In the genomic region with DNA sequence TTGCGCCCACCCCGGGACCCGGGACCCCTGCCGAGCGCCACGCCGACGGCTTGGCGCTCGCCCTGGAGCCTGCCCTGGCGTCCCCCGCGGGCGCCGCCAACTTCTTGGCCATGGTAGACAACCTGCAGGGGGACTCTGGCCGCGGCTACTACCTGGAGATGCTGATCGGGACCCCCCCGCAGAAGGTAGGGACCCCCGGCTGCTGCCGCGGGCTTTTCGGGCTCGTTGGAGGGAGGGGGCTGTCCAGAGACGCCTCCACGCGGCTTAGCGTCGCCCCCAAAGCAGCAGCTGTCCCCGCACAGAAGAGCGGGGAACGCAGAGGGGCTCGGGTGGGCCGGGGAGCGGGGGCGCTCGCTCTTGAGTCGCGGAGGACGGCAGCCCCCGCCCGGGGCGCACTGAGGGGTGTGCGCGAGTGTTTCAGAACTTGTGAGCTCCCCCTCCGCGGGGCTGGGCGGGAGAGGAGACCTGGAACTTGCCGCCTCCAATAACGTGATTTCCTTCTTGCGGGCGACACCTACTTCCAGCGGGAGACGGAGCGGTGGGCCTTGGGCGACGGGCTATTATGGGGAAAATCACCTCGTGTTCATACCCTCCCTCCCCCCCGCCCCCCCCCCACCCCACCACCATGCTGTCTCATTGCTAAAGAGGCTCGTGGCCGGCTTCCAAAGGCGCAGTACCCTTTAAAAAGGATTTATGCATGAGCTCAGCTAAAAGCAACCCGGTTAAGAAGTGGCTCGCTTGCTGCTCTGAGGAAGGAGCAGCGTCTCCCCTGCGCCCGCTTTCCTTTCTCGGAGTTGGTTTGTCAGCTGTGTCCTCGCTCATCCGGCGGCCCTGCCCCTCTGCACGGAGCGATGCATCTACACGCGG, we compare ENCODE assay signal across 8 cellular contexts. TPM values are rescaled to one million over a fixed set of nuclear protein-coding genes. Genes with fewer than 3 reads are reported as not detected.
DNase-seq lines count a peak whose midpoint lies in the region; FAIRE-seq and TF ChIP-seq lines count a peak whose summit lies in the region.

No MANE protein-coding gene starts in this region.

- no peaks in the 10 kb centered on the region for H3K36me3 ChIP-seq in vagina

- TF ChIP-seq CTCF in fibroblast of the aortic adventitia (IDR thresholded peaks at IDR 0.05; ENCODE audit: insufficient read depth, low read length): peak; percentile 10
- no peak for TF ChIP-seq CTCF in vagina (IDR thresholded peaks at IDR 0.05)
- no peak for TF ChIP-seq CTCF in D721Med (IDR thresholded peaks at IDR 0.05; ENCODE audit: insufficient read depth, missing control alignments)

- H3K27me3 ChIP-seq in vagina: no peaks in the 10 kb centered on the region

- intact Hi-C loops in vagina (cut with DNase I): loop anchor here (5.0 kb wide), 1 partner anchor 39 kb away; no protein-coding TSS in a partner anchor

- H3K27ac ChIP-seq in vagina: peak overlapping the region; percentile 98

- H3K9me3 ChIP-seq in vagina: no peaks in the 10 kb centered on the region

- H3K4me1 ChIP-seq in vagina: peaks cover 39% of the 10 kb centered on the region

- no peak for FAIRE-seq in HTR-8/SVneo (lab: Jason Lieb, UNC)
- FAIRE-seq in D721Med (lab: Jason Lieb, UNC): no peak

- peak; percentile 2 for DNase-seq in CD1c-positive myeloid dendritic cell (ENCODE audit: extremely low spot score)
- peak; percentile 25 for DNase-seq in HPDE6-E6E7 (ENCODE audit: extremely low spot score)
- peak; percentile 14 for DNase-seq in UCSD-AML1 (lab: John Stamatoyannopoulos, UW; ENCODE audit: unreplicated experiment)
- DNase-seq in fibroblast of the aortic adventitia (ENCODE audit: low read depth): peak; percentile 75
- DNase-seq in myocyte (ENCODE audit: low read depth): peak; percentile 61
- DNase-seq in vagina (ENCODE audit: extremely low spot score in 2 of 2): peak in 1 of 2 donors; percentile 91
- no peak for DNase-seq in HTR-8/SVneo (ENCODE audit: insufficient read length, low spot score)
- no peak for DNase-seq in D721Med (ENCODE audit: insufficient read length, low spot score)

- TF ChIP-seq POLR2A in vagina (IDR thresholded peaks at IDR 0.05): peak in 1 of 2 donors; percentile 34

- H3K4me3 ChIP-seq in fibroblast of the aortic adventitia (ENCODE audit: low read depth, low read length): peak overlapping the region; percentile 79
- H3K4me3 ChIP-seq in vagina: peak overlapping the region; percentile 91 to 93

RNA-seq across cellular contexts. Expression of gene BACE2, which starts 0.7 kb away (rescaled TPM):
- total RNA-seq in fibroblast of the aortic adventitia (ENCODE audit: low replicate concordance) (122 and 127 TPM in 2 replicates), myocyte (21.3 and 23.2 TPM in 2 replicates), vagina (43.7 TPM)
- polyA plus RNA-seq in myocyte (2012): 201 TPM

Comparison
In these comparisons a context has a peak if more than half of its experiments do, and no peak if none do; other contexts are left out.
1. DNase-seq: peak in CD1c-positive myeloid dendritic cell (single experiment), HPDE6-E6E7 (single experiment), UCSD-AML1 (single experiment), fibroblast of the aortic adventitia (single experiment) and myocyte (single experiment); none in HTR-8/SVneo (single experiment) and D721Med (single experiment).